Comparison of ENCODE assay signal across 1 cellular context in the genomic region with DNA sequence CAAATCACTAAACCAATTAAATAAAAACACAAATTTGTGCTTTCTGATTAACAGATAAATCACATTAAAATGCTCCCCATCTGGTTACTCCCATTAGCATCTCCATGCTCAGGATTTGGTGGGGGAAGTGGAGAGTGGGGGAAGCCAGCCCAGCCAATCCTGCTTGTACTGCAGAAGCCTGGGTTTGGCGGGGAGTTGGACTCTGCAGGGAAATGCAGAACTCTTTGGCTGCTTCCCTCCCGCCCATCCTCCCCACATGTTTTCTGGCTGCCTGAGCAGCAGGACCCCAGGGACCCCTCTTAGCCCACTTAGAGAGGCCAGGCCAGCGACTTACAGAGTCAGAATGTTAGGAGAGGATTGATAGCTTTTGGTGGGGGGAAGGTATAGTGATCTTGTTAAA.
TF ChIP-seq lines count a peak whose summit lies in the region.

No MANE protein-coding gene starts in this region.

TF ChIP-seq in GM23338, 12 proteins besides CTCF, POLR2A, EP300 and RAD21 (continued from another document):
- TF ChIP-seq ETS1 (IDR thresholded peaks at IDR 0.05) = no peak
- TF ChIP-seq EZH2 (IDR thresholded peaks at IDR 0.05; ENCODE audit: low read depth, unreplicated experiment) = no peak
- TF ChIP-seq, protein P1, sequence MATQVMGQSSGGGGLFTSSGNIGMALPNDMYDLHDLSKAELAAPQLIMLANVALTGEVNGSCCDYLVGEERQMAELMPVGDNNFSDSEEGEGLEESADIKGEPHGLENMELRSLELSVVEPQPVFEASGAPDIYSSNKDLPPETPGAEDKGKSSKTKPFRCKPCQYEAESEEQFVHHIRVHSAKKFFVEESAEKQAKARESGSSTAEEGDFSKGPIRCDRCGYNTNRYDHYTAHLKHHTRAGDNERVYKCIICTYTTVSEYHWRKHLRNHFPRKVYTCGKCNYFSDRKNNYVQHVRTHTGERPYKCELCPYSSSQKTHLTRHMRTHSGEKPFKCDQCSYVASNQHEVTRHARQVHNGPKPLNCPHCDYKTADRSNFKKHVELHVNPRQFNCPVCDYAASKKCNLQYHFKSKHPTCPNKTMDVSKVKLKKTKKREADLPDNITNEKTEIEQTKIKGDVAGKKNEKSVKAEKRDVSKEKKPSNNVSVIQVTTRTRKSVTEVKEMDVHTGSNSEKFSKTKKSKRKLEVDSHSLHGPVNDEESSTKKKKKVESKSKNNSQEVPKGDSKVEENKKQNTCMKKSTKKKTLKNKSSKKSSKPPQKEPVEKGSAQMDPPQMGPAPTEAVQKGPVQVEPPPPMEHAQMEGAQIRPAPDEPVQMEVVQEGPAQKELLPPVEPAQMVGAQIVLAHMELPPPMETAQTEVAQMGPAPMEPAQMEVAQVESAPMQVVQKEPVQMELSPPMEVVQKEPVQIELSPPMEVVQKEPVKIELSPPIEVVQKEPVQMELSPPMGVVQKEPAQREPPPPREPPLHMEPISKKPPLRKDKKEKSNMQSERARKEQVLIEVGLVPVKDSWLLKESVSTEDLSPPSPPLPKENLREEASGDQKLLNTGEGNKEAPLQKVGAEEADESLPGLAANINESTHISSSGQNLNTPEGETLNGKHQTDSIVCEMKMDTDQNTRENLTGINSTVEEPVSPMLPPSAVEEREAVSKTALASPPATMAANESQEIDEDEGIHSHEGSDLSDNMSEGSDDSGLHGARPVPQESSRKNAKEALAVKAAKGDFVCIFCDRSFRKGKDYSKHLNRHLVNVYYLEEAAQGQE (IDR thresholded peaks at IDR 0.05; ENCODE audit: unreplicated experiment) = no peak
- no peak for TF ChIP-seq NANOG (IDR thresholded peaks at IDR 0.05; ENCODE audit: borderline replicate concordance)
- TF ChIP-seq STAT1 (IDR thresholded peaks at IDR 0.05; ENCODE audit: unreplicated experiment) = no peak
- TF ChIP-seq CREB1 (CRISPR knock-in tag; IDR thresholded peaks at IDR 0.05; ENCODE audit: low read depth) = no peak
- no peak for TF ChIP-seq EZH2phosphoT487 (IDR thresholded peaks at IDR 0.05; ENCODE audit: unreplicated experiment)
- no peak for TF ChIP-seq ZNF331 (CRISPR knock-in tag; IDR thresholded peaks at IDR 0.05; ENCODE audit: low read depth)
- no peak for TF ChIP-seq POLR2AphosphoS5 (IDR thresholded peaks at IDR 0.05; ENCODE audit: low read depth)
- TF ChIP-seq ZNF114 (CRISPR knock-in tag; IDR thresholded peaks at IDR 0.05) = no peak
